ENCODE assay signal across 24 cellular contexts in the genomic region with DNA sequence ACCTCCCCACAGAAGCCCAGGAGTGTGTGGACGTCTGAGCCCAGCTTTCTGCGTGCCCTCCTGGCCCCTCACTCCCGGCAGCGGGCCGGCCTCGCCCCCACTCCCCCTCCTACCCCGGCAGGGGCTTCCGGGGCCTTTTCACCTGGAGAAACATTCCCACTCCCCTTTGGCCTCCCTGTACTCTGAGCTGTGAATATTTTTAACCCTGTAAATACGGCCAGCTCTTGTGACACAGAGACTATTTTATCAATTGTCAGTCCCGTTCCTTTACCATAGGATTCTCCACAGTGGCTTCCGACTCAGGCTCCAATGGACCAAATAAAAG. TPM values are rescaled to one million over a fixed set of nuclear protein-coding genes. Genes with fewer than 3 reads are reported as not detected.
"Had no signal": no experiment of that assay in that cellular context is flagged by ENCODE, and none has a peak within 500 bp of the region (broad histone marks: within the 10 kb centered on the region; RNA-seq: fewer than 3 reads in every experiment).

No MANE protein-coding gene starts in this region.

- H3K36me3 Mint-ChIP-seq: activated CD4-positive, alpha-beta memory T cell treated with anti-CD3 and anti-CD28 coated beads for 36 hours; brain had no signal

- ATAC-seq: left ventricle myocardium superior; stimulated activated naive CD8-positive, alpha-beta T cell treated with anti-CD3 and anti-CD28 coated beads, Interleukin-15, amount 100 ng/mL, for 72 hours; T-helper 17 cell had no signal

- H3K27ac ChIP-seq: ovary, psoas muscle, right atrium auricular region had no signal

- H3K36me3 ChIP-seq: ovary had no signal

- FAIRE-seq: frontal cortex had no signal

- H3K9me3 ChIP-seq: ovary, psoas muscle, right atrium auricular region, tibial nerve, vagina had no signal

- H3K9me3 Mint-ChIP-seq: activated CD4-positive, alpha-beta memory T cell treated with anti-CD3 and anti-CD28 coated beads for 36 hours; activated naive CD4-positive, alpha-beta T cell treated with anti-CD3 and anti-CD28 coated beads, Interleukin-2, amount 10 ng/mL, durations not matched to agents 7 days and 5 days; brain; dendritic cell treated with granulocyte-macrophage colony-stimulating factor and Interleukin-4, amounts not matched to agents 40 ng/mL and 50 ng/mL, for 4 days; stimulated activated naive CD8-positive, alpha-beta T cell treated with anti-CD3 and anti-CD28 coated beads, Interleukin-15, amount 100 ng/mL, for 72 hours had no signal

- DNase-seq: activated CD4-positive, alpha-beta memory T cell treated with anti-CD3 and anti-CD28 coated beads for 36 hours; activated CD4-positive, alpha-beta T cell treated with anti-CD3 and anti-CD28 coated beads for 48 hours; activated effector memory CD4-positive, alpha-beta T cell treated with anti-CD3 and anti-CD28 coated beads, Interleukin-2, amount 50 U/mL, for 16 hours; activated naive CD4-positive, alpha-beta T cell treated with anti-CD3 and anti-CD28 coated beads, Interleukin-2, amount 10 ng/mL, durations not matched to agents 7 days and 5 days; activated T-cell treated with anti-CD3 and anti-CD28 coated beads for 4 hours; effector CD8-positive, alpha-beta T cell; hippocampal formation; left ventricle myocardium superior; mammary epithelial cell; midbrain; ovary; stimulated activated CD4-positive, alpha-beta T cell treated with anti-CD3 and anti-CD28 coated beads, Interleukin-1b, Interleukin-23, amount 100 ng/mL, for 48 hours; stimulated activated naive CD8-positive, alpha-beta T cell treated with anti-CD3 and anti-CD28 coated beads, Interleukin-15, amount 100 ng/mL, for 72 hours; T-helper 17 cell had no signal

- H3K27me3 Mint-ChIP-seq: T-helper 17 cell had no signal

- H3K4me1 ChIP-seq: psoas muscle had no signal

- H3K4me1 Mint-ChIP-seq: activated naive CD4-positive, alpha-beta T cell treated with anti-CD3 and anti-CD28 coated beads, Interleukin-2, amount 10 ng/mL, durations not matched to agents 7 days and 5 days; brain; stimulated activated naive CD8-positive, alpha-beta T cell treated with anti-CD3 and anti-CD28 coated beads, Interleukin-15, amount 100 ng/mL, for 72 hours; T-helper 17 cell had no signal

- H3K27me3 ChIP-seq: ovary, right atrium auricular region, vagina had no signal

- H3K4me3 Mint-ChIP-seq: activated CD4-positive, alpha-beta memory T cell treated with anti-CD3 and anti-CD28 coated beads for 36 hours; activated naive CD4-positive, alpha-beta T cell treated with anti-CD3 and anti-CD28 coated beads, Interleukin-2, amount 10 ng/mL, durations not matched to agents 7 days and 5 days; brain; dendritic cell treated with granulocyte-macrophage colony-stimulating factor and Interleukin-4, amounts not matched to agents 40 ng/mL and 50 ng/mL, for 4 days; stimulated activated naive CD8-positive, alpha-beta T cell treated with anti-CD3 and anti-CD28 coated beads, Interleukin-15, amount 100 ng/mL, for 72 hours; T-helper 17 cell had no signal

- H3K27ac Mint-ChIP-seq: activated CD4-positive, alpha-beta memory T cell treated with anti-CD3 and anti-CD28 coated beads for 36 hours; activated naive CD4-positive, alpha-beta T cell treated with anti-CD3 and anti-CD28 coated beads, Interleukin-2, amount 10 ng/mL, durations not matched to agents 7 days and 5 days; dendritic cell treated with granulocyte-macrophage colony-stimulating factor and Interleukin-4, amounts not matched to agents 40 ng/mL and 50 ng/mL, for 4 days; stimulated activated naive CD8-positive, alpha-beta T cell treated with anti-CD3 and anti-CD28 coated beads, Interleukin-15, amount 100 ng/mL, for 72 hours; T-helper 17 cell had no signal

- H3K4me3 ChIP-seq: ovary, psoas muscle, right atrium auricular region had no signal

RNA-seq across cellular contexts. Expression of gene PRR35, which starts 5.9 kb away (rescaled TPM):
- total RNA-seq: activated CD4-positive, alpha-beta memory T cell treated with anti-CD3 and anti-CD28 coated beads for 36 hours; cardiac septum; chondrocyte; esophagus mucosa; frontal cortex; left ventricle myocardium superior; mammary epithelial cell; ovary; psoas muscle; right atrium auricular region; T-helper 17 cell; tibial nerve; vagina had no signal
- polyA plus RNA-seq: mammary epithelial cell, ovary, psoas muscle had no signal

RNA-seq across cellular contexts. Expression of gene NHLRC4, which starts 12.5 kb away (rescaled TPM):
- total RNA-seq: chondrocyte had no signal
